ENCODE assay signal across 24 cellular contexts in genomic region chr3:59698091-59698490, GRCh38.
"Had no signal": no experiment of that assay in that cellular context is flagged by ENCODE, and none has a peak within 500 bp of the region (broad histone marks: within the 10 kb centered on the region; RNA-seq: fewer than 3 reads in every experiment).

No MANE protein-coding gene starts in this region.

- DNase-seq: effector CD8-positive, alpha-beta T cell; endodermal cell; foreskin melanocyte; glutamatergic neuron; heart right ventricle; hippocampal formation; left cardiac atrium; left lung; mesenchymal stem cell; mucosa of descending colon; naive B cell; right lobe of liver; small intestine; stimulated activated CD4-positive, alpha-beta T cell treated with anti-CD3 and anti-CD28 coated beads, Interleukin-15, amount 100 ng/mL, for 24 hours; stimulated activated CD4-positive, alpha-beta T cell treated with anti-CD3 and anti-CD28 coated beads, Interleukin-2, amount 100 ng/mL, for 48 hours; stimulated activated naive CD4-positive, alpha-beta T cell; stimulated activated naive CD8-positive, alpha-beta T cell treated with anti-CD3 and anti-CD28 coated beads, Interleukin-15, amount 100 ng/mL, for 72 hours; transverse colon had no signal

- H3K27ac ChIP-seq: epithelial cell of prostate, esophagus muscularis mucosa, heart right ventricle, left lung, parathyroid adenoma, right lobe of liver, suprapubic skin, transverse colon, vagina had no signal

- H3K4me3 ChIP-seq: esophagus muscularis mucosa, heart right ventricle, left lung, mucosa of descending colon, right lobe of liver, suprapubic skin, transverse colon, vagina had no signal

- H3K27me3 ChIP-seq: esophagus muscularis mucosa, heart right ventricle, left lung, right lobe of liver, suprapubic skin, transverse colon, vagina had no signal

- H3K79me2 ChIP-seq: parathyroid adenoma had no signal

- ATAC-seq: heart right ventricle; left cardiac atrium; left lung; mucosa of descending colon; natural killer cell treated with Interleukin-12 subunit alpha and Interleukin-12 subunit beta and Interleukin-15 and Interleukin-18, amount 100 ng/mL, for 72 hours; right lobe of liver; stimulated activated naive CD8-positive, alpha-beta T cell treated with anti-CD3 and anti-CD28 coated beads, Interleukin-15, amount 100 ng/mL, for 72 hours had no signal

- H3K36me3 ChIP-seq: esophagus muscularis mucosa, heart right ventricle, left lung, right lobe of liver, suprapubic skin, transverse colon, vagina had no signal

- H2AFZ ChIP-seq: parathyroid adenoma had no signal

- H3K9me3 ChIP-seq: esophagus muscularis mucosa, left lung, mucosa of descending colon, right lobe of liver, suprapubic skin, vagina had no signal

- H3K9ac ChIP-seq: parathyroid adenoma had no signal

- H3K4me1 ChIP-seq: esophagus muscularis mucosa, heart right ventricle, left lung, parathyroid adenoma, right lobe of liver, suprapubic skin, transverse colon, vagina had no signal
